In the genomic region with DNA sequence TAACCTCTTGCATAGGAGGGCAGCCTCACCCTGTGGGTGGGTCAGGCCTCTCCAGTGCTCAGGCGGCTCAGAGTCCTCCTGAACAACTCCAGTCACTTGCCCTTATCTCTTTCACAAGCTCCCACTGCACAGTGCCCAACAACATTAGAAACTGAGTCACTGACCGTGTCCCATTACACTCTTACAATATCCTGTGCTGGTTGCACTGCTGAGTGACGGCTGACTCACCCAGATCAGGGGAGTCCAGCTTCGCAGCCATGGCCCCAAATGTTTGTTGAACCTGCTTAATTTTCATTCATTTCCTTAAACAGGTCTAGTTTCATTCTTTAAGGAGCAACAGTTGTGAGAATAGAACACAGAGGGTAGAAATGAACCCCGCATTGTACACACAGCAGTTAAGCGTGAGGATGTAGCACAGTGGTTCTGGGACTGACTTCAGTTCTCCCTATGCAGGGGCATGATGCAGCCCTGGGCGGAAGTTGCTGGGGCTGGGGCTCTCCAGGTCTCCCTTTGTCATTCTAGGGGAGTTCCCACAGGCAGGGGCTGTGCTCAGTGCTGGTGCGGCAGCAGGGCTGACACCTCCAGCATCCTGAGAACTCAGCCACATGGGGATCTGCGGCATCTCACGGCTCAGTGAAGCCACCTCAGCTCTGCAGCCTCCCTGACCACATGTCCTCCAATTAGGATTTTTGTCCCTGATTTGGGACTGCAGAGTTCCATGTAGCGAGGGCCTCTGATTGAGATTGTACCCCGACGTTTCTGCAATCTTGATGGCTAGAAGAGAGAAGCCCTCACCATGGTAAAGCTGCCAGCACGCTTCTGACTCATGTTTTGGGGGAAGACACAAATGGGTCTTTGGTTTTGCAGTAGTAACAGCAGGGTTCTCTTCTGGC, we compare ENCODE assay signal across 1 cellular context.
A peak's percentile ranks its signal among the peaks of the same experiment; 100 is the strongest.
TF ChIP-seq lines count a peak whose summit lies in the region.

No MANE protein-coding gene starts in this region.

TF ChIP-seq in GM12878, 131 proteins besides CTCF, POLR2A, EP300 and RAD21 (continued from another document):
- TF ChIP-seq, protein P1, sequence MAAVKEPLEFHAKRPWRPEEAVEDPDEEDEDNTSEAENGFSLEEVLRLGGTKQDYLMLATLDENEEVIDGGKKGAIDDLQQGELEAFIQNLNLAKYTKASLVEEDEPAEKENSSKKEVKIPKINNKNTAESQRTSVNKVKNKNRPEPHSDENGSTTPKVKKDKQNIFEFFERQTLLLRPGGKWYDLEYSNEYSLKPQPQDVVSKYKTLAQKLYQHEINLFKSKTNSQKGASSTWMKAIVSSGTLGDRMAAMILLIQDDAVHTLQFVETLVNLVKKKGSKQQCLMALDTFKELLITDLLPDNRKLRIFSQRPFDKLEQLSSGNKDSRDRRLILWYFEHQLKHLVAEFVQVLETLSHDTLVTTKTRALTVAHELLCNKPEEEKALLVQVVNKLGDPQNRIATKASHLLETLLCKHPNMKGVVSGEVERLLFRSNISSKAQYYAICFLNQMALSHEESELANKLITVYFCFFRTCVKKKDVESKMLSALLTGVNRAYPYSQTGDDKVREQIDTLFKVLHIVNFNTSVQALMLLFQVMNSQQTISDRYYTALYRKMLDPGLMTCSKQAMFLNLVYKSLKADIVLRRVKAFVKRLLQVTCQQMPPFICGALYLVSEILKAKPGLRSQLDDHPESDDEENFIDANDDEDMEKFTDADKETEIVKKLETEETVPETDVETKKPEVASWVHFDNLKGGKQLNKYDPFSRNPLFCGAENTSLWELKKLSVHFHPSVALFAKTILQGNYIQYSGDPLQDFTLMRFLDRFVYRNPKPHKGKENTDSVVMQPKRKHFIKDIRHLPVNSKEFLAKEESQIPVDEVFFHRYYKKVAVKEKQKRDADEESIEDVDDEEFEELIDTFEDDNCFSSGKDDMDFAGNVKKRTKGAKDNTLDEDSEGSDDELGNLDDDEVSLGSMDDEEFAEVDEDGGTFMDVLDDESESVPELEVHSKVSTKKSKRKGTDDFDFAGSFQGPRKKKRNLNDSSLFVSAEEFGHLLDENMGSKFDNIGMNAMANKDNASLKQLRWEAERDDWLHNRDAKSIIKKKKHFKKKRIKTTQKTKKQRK (IDR thresholded peaks at IDR 0.05; ENCODE audit: low read depth, low read length), result no peak
- TF ChIP-seq EZH2 (IDR thresholded peaks at IDR 0.05; ENCODE audit: borderline replicate concordance, control insufficient read depth, low read depth, low read length) (no peak), POU2F2 (IDR thresholded peaks at IDR 0.05; ENCODE audit: borderline replicate concordance, low read depth, low read length) (peak; percentile 80; the same call in 2 of the 3 replicates), SUPT20H (IDR thresholded peaks at IDR 0.05; ENCODE audit: borderline replicate concordance, control insufficient read depth, low read depth, low read length) (no peak), SMC3 (IDR thresholded peaks at IDR 0.05; ENCODE audit: borderline replicate concordance, low read length) (no peak), EGR1 (IDR thresholded peaks at IDR 0.05; ENCODE audit: borderline replicate concordance in 1 of 2, low read depth in 2 of 2, low read length in 2 of 2) (0 out of 3 replicates have a peak, but pooled peaks of 1 of the 2 experiments have one; percentile 20), RFX5 (IDR thresholded peaks at IDR 0.05; ENCODE audit: low read depth, low read length) (no peak), IKZF2 (IDR thresholded peaks at IDR 0.05) (peak; percentile 94 to 95), ZNF592 (IDR thresholded peaks at IDR 0.05) (no peak), SMAD1 (IDR thresholded peaks at IDR 0.05; ENCODE audit: low read depth, partially characterized antibody) (no peak), E2F8 (IDR thresholded peaks at IDR 0.05; ENCODE audit: low read depth, partially characterized antibody) (no peak), TCF3 (IDR thresholded peaks at IDR 0.05; ENCODE audit: borderline replicate concordance, insufficient read depth, low read depth, low read length) (no peak), NRF1 (conservative IDR thresholded peaks at IDR 0.05; ENCODE audit: low read depth, low read length) (no peak)
